ENCODE assay signal across 9 cellular contexts in the genomic region with DNA sequence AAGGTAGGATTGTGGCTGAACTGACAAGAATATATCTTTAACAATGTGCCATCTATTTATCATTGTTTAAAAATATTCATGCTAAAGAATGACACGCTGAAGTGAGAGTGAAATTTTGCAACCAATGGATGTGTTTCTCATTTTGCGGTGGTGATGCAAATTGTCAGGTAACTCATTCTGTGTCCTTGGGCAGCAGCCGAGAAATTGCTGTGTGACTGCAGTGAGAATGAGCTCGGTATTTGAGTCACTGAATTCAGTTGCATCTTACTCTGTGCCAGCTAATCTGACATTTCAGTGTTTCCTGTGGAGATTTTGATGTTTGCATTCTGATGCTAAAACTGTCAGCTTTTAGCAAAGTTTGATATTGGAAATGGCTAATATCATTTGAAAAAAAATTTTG. TPM values are rescaled to one million over a fixed set of nuclear protein-coding genes. Genes with fewer than 3 reads are reported as not detected.
DNase-seq lines count a peak whose midpoint lies in the region; ATAC-seq and TF ChIP-seq lines count a peak whose summit lies in the region.
"Had no signal": no experiment of that assay in that cellular context is flagged by ENCODE, and none has a peak within 500 bp of the region (broad histone marks: within the 10 kb centered on the region; RNA-seq: fewer than 3 reads in every experiment).

No MANE protein-coding gene starts in this region.

- no peak overlapping the region for H3K4me3 ChIP-seq in mucosa of descending colon

- H3K4me1 ChIP-seq in mucosa of descending colon (ENCODE audit: low read depth), result no peaks in the 10 kb centered on the region

- no peaks in the 10 kb centered on the region for H3K9me3 ChIP-seq in mucosa of descending colon

- no peak for TF ChIP-seq CTCF in mucosa of descending colon (IDR thresholded peaks at IDR 0.05)

- no peaks in the 10 kb centered on the region for H3K36me3 ChIP-seq in mucosa of descending colon (ENCODE audit: low read depth)

- ATAC-seq in GM19043 (IDR thresholded peaks at IDR 0.05; ENCODE audit: low read depth, unreplicated experiment), result peak; percentile 90
- peak; percentile 90 for ATAC-seq in HG02970 (IDR thresholded peaks at IDR 0.05; ENCODE audit: low FRiP score, unreplicated experiment)
- no peak for ATAC-seq in mucosa of descending colon

- intact Hi-C loops in mucosa of descending colon (cut with DNase I, micrococcal nuclease), result no loop called here

- peak; percentile 55 to 65 for DNase-seq in activated CD4-positive, alpha-beta T cell treated with anti-CD3 and anti-CD28 coated beads, Interleukin-2, amount 50 U/mL, for 48 hours
- peak; percentile 81 for DNase-seq in stimulated activated CD4-positive, alpha-beta T cell treated with anti-CD3 and anti-CD28 coated beads, Interleukin-1b, Interleukin-23, amount 100 ng/mL, for 48 hours
- no peak for DNase-seq in GDM1 (lab: John Stamatoyannopoulos, UW)
- DNase-seq in mucosa of descending colon, result no peak
- DNase-seq in effector CD8-positive, alpha-beta T cell (lab: John Stamatoyannopoulos, UW), result no peak
- DNase-seq in SIG-M5 treated with dmso at 0.1 percent for 504 hours (lab: John Stamatoyannopoulos, UW; ENCODE audit: unreplicated experiment), result no peak
- DNase-seq: left cardiac atrium had no signal

RNA-seq across cellular contexts. Expression of gene MCUB, which starts 28.1 kb away (rescaled TPM):
- 10 to 100 TPM in 1 of 3 donors, 1 to 10 TPM in 2; 2.7 to 11.5 (median 6.6) TPM for total RNA-seq in mucosa of descending colon

Comparison
In these comparisons a context has a peak if more than half of its experiments do, and no peak if none do; other contexts are left out.
1. DNase-seq: peak in activated CD4-positive, alpha-beta T cell treated with anti-CD3 and anti-CD28 coated beads, Interleukin-2, amount 50 U/mL, for 48 hours (2 of 2) and stimulated activated CD4-positive, alpha-beta T cell treated with anti-CD3 and anti-CD28 coated beads, Interleukin-1b, Interleukin-23, amount 100 ng/mL, for 48 hours (single experiment); none in GDM1 (single experiment), mucosa of descending colon (0 of 3), effector CD8-positive, alpha-beta T cell (single experiment) and SIG-M5 treated with dmso at 0.1 percent for 504 hours (single experiment).